Comparison of ENCODE assay signal across 12 cellular contexts in genomic region chr6:159062965-159063364, GRCh38. TPM values are rescaled to one million over a fixed set of nuclear protein-coding genes. Genes with fewer than 3 reads are reported as not detected.
DNase-seq lines count a peak whose midpoint lies in the region; ATAC-seq and TF ChIP-seq lines count a peak whose summit lies in the region.
"Had no signal": no experiment of that assay in that cellular context is flagged by ENCODE, and none has a peak within 500 bp of the region (broad histone marks: within the 10 kb centered on the region; RNA-seq: fewer than 3 reads in every experiment).

No MANE protein-coding gene starts in this region.

- intact Hi-C loops in colonic mucosa (cut with DNase I), result no loop called here

- H3K9ac ChIP-seq in colonic mucosa (ENCODE audit: low read depth in 2 of 2, low read length in 2 of 2), result no peak overlapping the region

- H3K9me3 Mint-ChIP-seq in activated T-cell treated with anti-CD3 and anti-CD28 coated beads, Interleukin-2, amount 50 U/mL, for 72 hours, result peaks cover 0 to 7% of the 10 kb centered on the region in 2 donors

- no peak overlapping the region for H3K4me3 ChIP-seq in colonic mucosa
- H3K4me3 ChIP-seq in thymus (ENCODE audit: low read length), result no peak overlapping the region

- WGBS in thymus, result 41% methylated on average over 2 of the region's 2 CpGs

- no peak for TF ChIP-seq CTCF in colonic mucosa (IDR thresholded peaks at IDR 0.05)

- peaks cover 10% of the 10 kb centered on the region in 2 donors for H3K36me3 Mint-ChIP-seq in activated T-cell treated with anti-CD3 and anti-CD28 coated beads, Interleukin-2, amount 50 U/mL, for 72 hours (ENCODE audit: insufficient read depth in 2 of 2)

- H3K36me3 ChIP-seq in colonic mucosa (no peaks in the 10 kb centered on the region), thymus (ENCODE audit: control insufficient read depth, insufficient read depth) (no peaks in the 10 kb centered on the region)

- H3K9me3 ChIP-seq in colonic mucosa (no peaks in the 10 kb centered on the region), thymus (ENCODE audit: control insufficient read depth) (no peaks in the 10 kb centered on the region)

- H3K27me3 Mint-ChIP-seq in activated T-cell treated with anti-CD3 and anti-CD28 coated beads, Interleukin-2, amount 50 U/mL, for 72 hours (ENCODE audit: low read depth), result no peaks in the 10 kb centered on the region

- DNase-seq in activated T-cell treated with anti-CD3 and anti-CD28 coated beads, Interleukin-2, amount 50 U/mL, for 72 hours, result no peak
- DNase-seq in activated T-cell treated with anti-CD3 and anti-CD28 coated beads, Interleukin-2, amount 50 U/mL, for 48 hours, result no peak
- DNase-seq in NOMO-1 treated with DMSO at 0.1 percent for 48 hours (lab: John Stamatoyannopoulos, UW; ENCODE audit: unreplicated experiment) (peak; percentile 83), colonic mucosa (no peak), retina (no peak), cerebellar nuclear complex (lab: John Stamatoyannopoulos, UW) (no peak), mesenteric fat pad (ENCODE audit: low spot score) (no peak)
- DNase-seq: foreskin melanocyte, HCEC 1CT, NCI-H510A treated with DMSO at 0.1 percent for 48 hours had no signal

- no peaks in the 10 kb centered on the region for H3K4me1 ChIP-seq in colonic mucosa
- H3K4me1 ChIP-seq in thymus (ENCODE audit: control insufficient read depth, insufficient read depth, low read length), result peaks cover 42% of the 10 kb centered on the region

- peak overlapping the region; percentile 72 to 75 for H3K4me3 Mint-ChIP-seq in activated T-cell treated with anti-CD3 and anti-CD28 coated beads, Interleukin-2, amount 50 U/mL, for 72 hours

- peak; percentile 16 to 21 for ATAC-seq in activated T-cell treated with anti-CD3 and anti-CD28 coated beads, Interleukin-2, amount 50 U/mL, for 72 hours (replicated peaks in 1 of 2)

- H3K27me3 ChIP-seq in colonic mucosa (no peaks in the 10 kb centered on the region), thymus (ENCODE audit: control insufficient read depth, insufficient read depth) (no peaks in the 10 kb centered on the region)

- H3K27ac ChIP-seq in colonic mucosa (peak overlapping the region; percentile 30), thymus (ENCODE audit: low read depth) (peak overlapping the region; percentile 99)

- H3K4me1 Mint-ChIP-seq in activated T-cell treated with anti-CD3 and anti-CD28 coated beads, Interleukin-2, amount 50 U/mL, for 72 hours (ENCODE audit: low read depth), result peaks cover 97% of the 10 kb centered on the region

- H3K27ac Mint-ChIP-seq in activated T-cell treated with anti-CD3 and anti-CD28 coated beads, Interleukin-2, amount 50 U/mL, for 72 hours, result peak overlapping the region; percentile 89

RNA-seq across cellular contexts. Expression of gene TAGAP, which starts 18.2 kb away (rescaled TPM):
- 10 to 100 TPM; 34.6 to 56.1 TPM for total RNA-seq in activated T-cell treated with anti-CD3 and anti-CD28 coated beads, Interleukin-2, amount 50 U/mL, for 72 hours
- total RNA-seq in colonic mucosa, result 1 to 10 TPM; 1.1 to 2.3 TPM
- 13.9 TPM for polyA plus RNA-seq in thymus
- 5.7 TPM for total RNA-seq in mesenteric fat pad
- total RNA-seq: pulmonary artery endothelial cell had no signal
